ENCODE assay signal across 8 cellular contexts in genomic region chr19:19668230-19669012, GRCh38. TPM values are rescaled to one million over a fixed set of nuclear protein-coding genes. Genes with fewer than 3 reads are reported as not detected.
DNase-seq lines count a peak whose midpoint lies in the region; ATAC-seq and TF ChIP-seq lines count a peak whose summit lies in the region.

ZNF101 (plus strand) TSS chr19:19668839; CDS start chr19:19668964, 125 bp downstream.

- H3K4me3 ChIP-seq in GM06990 (replicated peaks; ENCODE audit: low read depth, low read length) = peak within 1 kb of the TSS; percentile 93
- H3K4me3 ChIP-seq in NB4 (ENCODE audit: low read depth, low read length) = peak within 1 kb of the TSS; percentile 86
- H3K4me3 ChIP-seq in gastroesophageal sphincter = peak within 1 kb of the TSS; percentile 71 to 90
- peak within 1 kb of the TSS; percentile 84 to 93 for H3K4me3 ChIP-seq in neutrophil (ENCODE audit: low read depth in 1 of 2, low read length in 1 of 2)

- H3K36me3 ChIP-seq in GM06990 (ENCODE audit: control insufficient read depth, insufficient read depth, low read length) (no peaks in the 10 kb centered on the region; the same call in 1 of the 2 replicates), gastroesophageal sphincter (peaks cover 0 to 12% of the 10 kb centered on the region in 2 donors), neutrophil (no peaks in the 10 kb centered on the region)

- DNase-seq in GM06990 (ENCODE audit: extremely low read depth, insufficient read length) = peak; percentile 96
- DNase-seq in NB4 (ENCODE audit: low read depth) = peak; percentile 97
- peak; percentile 91 for DNase-seq in SK-N-DZ (ENCODE audit: low spot score)
- DNase-seq in activated naive CD4-positive, alpha-beta T cell treated with Interleukin-2 at 50 U/mL for 16 hours = peak; percentile 96
- peak; percentile 52 to 96 (median 89) for DNase-seq in substantia nigra (lab: John Stamatoyannopoulos, UW)

- TF ChIP-seq POLR2A in NB4 (IDR thresholded peaks at IDR 0.05; ENCODE audit: extremely low read depth, insufficient read length) (peak; percentile 80), gastroesophageal sphincter (IDR thresholded peaks at IDR 0.05) (peak in 1 of 2 donors; percentile 22)

- no peaks in the 10 kb centered on the region for H3K27me3 ChIP-seq in GM06990 (replicated peaks; ENCODE audit: control insufficient read depth, insufficient read depth, low read length)
- H3K27me3 ChIP-seq in gastroesophageal sphincter = no peaks in the 10 kb centered on the region
- no peaks in the 10 kb centered on the region for H3K27me3 ChIP-seq in neutrophil

- H3K4me1 ChIP-seq in gastroesophageal sphincter (peaks cover 0 to 25% (median 4%) of the 10 kb centered on the region in 3 donors), neutrophil (ENCODE audit: control insufficient read depth in 1 of 2, insufficient read depth in 1 of 2, low read depth in 1 of 2, low read length in 1 of 2) (peaks cover 21 to 22% of the 10 kb centered on the region in 2 experiments)

- 0 to 12% methylated on average over 8 to 13 of the region's 36 CpGs for whole genome bisulfite sequencing in gastroesophageal sphincter (ENCODE audit: low coverage in 1 of 2), 2 donors

- H3K27ac ChIP-seq in gastroesophageal sphincter (peak within 1 kb of the TSS; percentile 31 to 88 (median 88)), neutrophil (peak within 1 kb of the TSS; percentile 86), substantia nigra (ENCODE audit: low read depth, low read length, poor library complexity, severe bottlenecking) (peak within 1 kb of the TSS; percentile 79)

- TF ChIP-seq EP300 in gastroesophageal sphincter (IDR thresholded peaks at IDR 0.05) = no peak

- H3K9me3 ChIP-seq in gastroesophageal sphincter (no peaks in the 10 kb centered on the region), neutrophil (no peaks in the 10 kb centered on the region)

- TF ChIP-seq CTCF in GM06990 (IDR thresholded peaks at IDR 0.05; ENCODE audit: insufficient read depth, low read length, poor library complexity, severe bottlenecking) (no peak), NB4 (IDR thresholded peaks at IDR 0.05; ENCODE audit: low read depth, low read length) (no peak), gastroesophageal sphincter (IDR thresholded peaks at IDR 0.05) (no peak), neutrophil (IDR thresholded peaks at IDR 0.05) (peak; percentile 41)

- peak; percentile 63 for ATAC-seq in HG02571 (IDR thresholded peaks at IDR 0.05; ENCODE audit: unreplicated experiment)
- peak; percentile 76 for ATAC-seq in gastroesophageal sphincter

RNA-seq across cellular contexts. Expression of gene ZNF101, which starts in this region (rescaled TPM):
- 9.4 and 9.5 TPM in 2 replicates for polyA plus RNA-seq in SK-N-DZ (2014; cell fraction: cytosol; rRNA removed)
- polyA plus RNA-seq in SK-N-DZ (2014; cell fraction: nucleus; rRNA removed) = 3.3 and 8.6 TPM in 2 replicates
- 1 to 10 TPM; 2.5 to 7.6 (median 4.4) TPM for total RNA-seq in gastroesophageal sphincter

Comparison
In these comparisons a context has a peak if more than half of its experiments do, and no peak if none do; other contexts are left out.
1. Peak in every context shown above with its lines: DNase-seq, ATAC-seq, H3K4me3 ChIP-seq and H3K27ac ChIP-seq.